7 cellular contexts compared by ENCODE assay signal in genomic region chr4:76301068-76301774, GRCh38. TPM values are rescaled to one million over a fixed set of nuclear protein-coding genes. Genes with fewer than 3 reads are reported as not detected.
A peak's percentile ranks its signal among the peaks of the same experiment; 100 is the strongest.
DNase-seq lines count a peak whose midpoint lies in the region; ATAC-seq and TF ChIP-seq lines count a peak whose summit lies in the region.

No MANE protein-coding gene starts in this region.

- no peak overlapping the region for H3K27ac Mint-ChIP-seq in endodermal cell

- H3K4me3 Mint-ChIP-seq in endodermal cell: no peak overlapping the region

- H3K4me3 ChIP-seq in GM12865 (ENCODE audit: low read depth, low read length) (no peak overlapping the region), fibroblast of pulmonary artery (replicated peaks; ENCODE audit: low read depth, low read length) (no peak overlapping the region), endodermal cell (ENCODE audit: low read length) (no peak overlapping the region)

- no peaks in the 10 kb centered on the region for H3K4me1 ChIP-seq in endodermal cell (ENCODE audit: control insufficient read depth, insufficient read depth, low read length)

- ATAC-seq in GM21423 (IDR thresholded peaks at IDR 0.05; ENCODE audit: unreplicated experiment) (peak; percentile 99), HG03571 (IDR thresholded peaks at IDR 0.05; ENCODE audit: unreplicated experiment) (peak; percentile 97)

- TF ChIP-seq CTCF in GM12865 (IDR thresholded peaks at IDR 0.05; ENCODE audit: insufficient read depth, low read depth, low read length, missing control alignments): no peak
- no peak for TF ChIP-seq CTCF in fibroblast of pulmonary artery (IDR thresholded peaks at IDR 0.05; ENCODE audit: low read length, missing control alignments)
- TF ChIP-seq CTCF in endodermal cell (conservative IDR thresholded peaks at IDR 0.05): no peak

- H3K9me3 Mint-ChIP-seq in endodermal cell: peaks cover 13% of the 10 kb centered on the region

- H3K9ac ChIP-seq in endodermal cell (ENCODE audit: extremely low read depth, low read length, poor library complexity, severe bottlenecking): no peak overlapping the region

- peaks cover 26% of the 10 kb centered on the region for H3K27me3 ChIP-seq in endodermal cell (ENCODE audit: control insufficient read depth, insufficient read depth, low read length, poor library complexity, severe bottlenecking)

- H3K9me3 ChIP-seq in endodermal cell (ENCODE audit: control insufficient read depth, low read length): peaks cover 5% of the 10 kb centered on the region

- in situ Hi-C loops in SK-MEL-5 (cut with HindIII; ENCODE audit: low pct_unique_long_range_greater_than_20kb, low sequenced_read_pairs): no loop called here

- WGBS in endodermal cell (ENCODE audit: insufficient coverage in 1 of 2, insufficient read length in 1 of 2), 2 experiments: 85 to 97% methylated on average over 4 of the region's 4 CpGs

- no peak overlapping the region for H3K27ac ChIP-seq in endodermal cell (ENCODE audit: low read depth, low read length)

- no peaks in the 10 kb centered on the region for H3K36me3 Mint-ChIP-seq in endodermal cell (ENCODE audit: low read depth)

- DNase-seq in GM12865 (ENCODE audit: low read depth) (peak; percentile 96), SK-MEL-5 (ENCODE audit: low read depth, low spot score) (peak; percentile 27), fibroblast of pulmonary artery (ENCODE audit: low read depth) (peak; percentile 59), endodermal cell (no peak)
- peak; percentile 49 for DNase-seq in stimulated activated CD4-positive, alpha-beta T cell treated with anti-CD3 and anti-CD28 coated beads, Interleukin-4, amount 100 ng/mL, for 24 hours

- no peaks in the 10 kb centered on the region for H3K4me1 Mint-ChIP-seq in endodermal cell

- peaks cover 29% of the 10 kb centered on the region for H3K27me3 Mint-ChIP-seq in endodermal cell (ENCODE audit: insufficient read depth)

- no peaks in the 10 kb centered on the region for H3K36me3 ChIP-seq in endodermal cell (ENCODE audit: control insufficient read depth, insufficient read depth, low read length)

RNA-seq across cellular contexts. Expression of gene STBD1, which starts 5.3 kb away (rescaled TPM):
- 0.29 and 1.2 TPM in 2 replicates for total RNA-seq in SK-MEL-5 (2014; rRNA removed; shearing (Covaris generic))
- 0.54 and 1.3 TPM in 2 replicates for polyA plus RNA-seq in SK-MEL-5 (2015; cell fraction: cytosol; rRNA removed)
- not detected in 2 replicates for polyA plus RNA-seq in SK-MEL-5 (2015; cell fraction: nucleus; rRNA removed)
- 1 to 10 TPM in 1 of 2 donors, under 1 TPM in 1; 0.31 to 1.3 TPM for total RNA-seq in endodermal cell
- polyA plus RNA-seq in endodermal cell (2013, experiment 1 of 2): 2.2 TPM
- polyA plus RNA-seq in endodermal cell (2013, experiment 2 of 2): 2.4 TPM

RNA-seq across cellular contexts. Expression of gene FAM47E, which starts 49.7 kb away (rescaled TPM):
- total RNA-seq in SK-MEL-5 (2014; rRNA removed; shearing (Covaris generic)): 0.16 and 1.4 TPM in 2 replicates
- polyA plus RNA-seq in SK-MEL-5 (2015; cell fraction: cytosol; rRNA removed): 0.23 and 0.49 TPM in 2 replicates
- polyA plus RNA-seq in SK-MEL-5 (2015; cell fraction: nucleus; rRNA removed): 1.1 and 7.4 TPM in 2 replicates
- 1 to 10 TPM in 1 of 2 donors, under 1 TPM in 1; 0.84 to 2.5 TPM for total RNA-seq in endodermal cell
- polyA plus RNA-seq in endodermal cell (2013, experiment 1 of 2): 5.7 TPM
- 3.5 TPM for polyA plus RNA-seq in endodermal cell (2013, experiment 2 of 2)
